ENCODE assay signal across 31 cellular contexts in the genomic region with DNA sequence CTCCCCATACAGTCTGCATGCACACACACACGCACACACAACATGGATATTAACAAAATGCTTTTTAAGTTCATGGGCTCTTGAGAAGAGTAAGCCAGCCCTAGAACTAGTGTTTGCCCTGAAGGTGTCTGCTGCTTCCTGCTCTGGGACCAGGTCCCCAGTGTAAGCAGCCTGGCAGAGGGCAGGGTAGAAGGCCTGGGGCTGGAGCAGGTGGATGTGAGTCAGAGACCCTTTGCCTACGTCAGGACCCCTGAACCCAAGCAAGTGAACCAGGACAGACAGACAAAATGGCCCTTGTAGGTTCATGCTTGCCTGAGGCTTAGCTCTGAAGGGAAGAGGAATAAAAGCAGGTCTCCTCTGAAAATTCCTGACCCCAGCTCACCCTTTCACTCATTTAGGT.
"Had no signal": no experiment of that assay in that cellular context is flagged by ENCODE, and none has a peak within 500 bp of the region (broad histone marks: within the 10 kb centered on the region; RNA-seq: fewer than 3 reads in every experiment).

No MANE protein-coding gene starts in this region.

- H3K4me3 ChIP-seq: SJSA1 had no signal

- H3K9ac ChIP-seq: KMS-11 had no signal

- H3K4me3 Mint-ChIP-seq: activated CD4-positive, alpha-beta memory T cell treated with anti-CD3 and anti-CD28 coated beads, Interleukin-2, amount 10 ng/mL, durations not matched to agents 7 days and 5 days; activated CD8-positive, alpha-beta memory T cell treated with anti-CD3 and anti-CD28 coated beads, Interleukin-2, amount 10 ng/mL, durations not matched to agents 7 days and 5 days; activated naive CD8-positive, alpha-beta T cell treated with anti-CD3 and anti-CD28 coated beads for 36 hours; T-cell had no signal

- H3K27ac Mint-ChIP-seq: activated CD4-positive, alpha-beta memory T cell treated with anti-CD3 and anti-CD28 coated beads, Interleukin-2, amount 10 ng/mL, durations not matched to agents 7 days and 5 days; activated CD8-positive, alpha-beta memory T cell treated with anti-CD3 and anti-CD28 coated beads, Interleukin-2, amount 10 ng/mL, durations not matched to agents 7 days and 5 days; activated naive CD8-positive, alpha-beta T cell treated with anti-CD3 and anti-CD28 coated beads for 36 hours; T-cell had no signal

- H3K27me3 ChIP-seq: brain microvascular endothelial cell, SJSA1 had no signal

- H3K9me3 Mint-ChIP-seq: activated CD4-positive, alpha-beta memory T cell treated with anti-CD3 and anti-CD28 coated beads, Interleukin-2, amount 10 ng/mL, durations not matched to agents 7 days and 5 days; activated naive CD8-positive, alpha-beta T cell treated with anti-CD3 and anti-CD28 coated beads for 36 hours; T-cell had no signal

- H3K36me3 ChIP-seq: brain microvascular endothelial cell, SJSA1, WERI-Rb-1 had no signal

- H3K27me3 Mint-ChIP-seq: activated CD4-positive, alpha-beta memory T cell treated with anti-CD3 and anti-CD28 coated beads, Interleukin-2, amount 10 ng/mL, durations not matched to agents 7 days and 5 days; activated CD8-positive, alpha-beta memory T cell treated with anti-CD3 and anti-CD28 coated beads, Interleukin-2, amount 10 ng/mL, durations not matched to agents 7 days and 5 days; activated naive CD8-positive, alpha-beta T cell treated with anti-CD3 and anti-CD28 coated beads for 36 hours; T-cell had no signal

- H3K4me2 ChIP-seq: KMS-11 had no signal

- H3K9me3 ChIP-seq: SJSA1 had no signal

- DNase-seq: activated CD4-positive, alpha-beta memory T cell treated with anti-CD3 and anti-CD28 coated beads, Interleukin-2, amount 10 ng/mL, durations not matched to agents 7 days and 5 days; activated CD4-positive, alpha-beta T cell treated with anti-CD3 and anti-CD28 coated beads for 1 hour; activated CD4-positive, alpha-beta T cell treated with anti-CD3 and anti-CD28 coated beads for 48 hours; activated CD4-positive, CD25-positive, alpha-beta regulatory T cell; activated CD8-positive, alpha-beta memory T cell treated with anti-CD3 and anti-CD28 coated beads for 24 hours; activated CD8-positive, alpha-beta memory T cell treated with anti-CD3 and anti-CD28 coated beads, Interleukin-2, amount 10 ng/mL, durations not matched to agents 7 days and 5 days; activated CD8-positive, alpha-beta memory T cell treated with anti-CD3 and anti-CD28 coated beads, Interleukin-2, amount 50 U/mL, for 48 hours; activated effector memory CD4-positive, alpha-beta T cell treated with anti-CD3 and anti-CD28 coated beads, Interleukin-2, amount 50 U/mL, for 16 hours; activated naive CD4-positive, alpha-beta T cell; activated naive CD4-positive, alpha-beta T cell treated with anti-CD3 and anti-CD28 coated beads, Interleukin-2, amount 50 U/mL, for 16 hours; activated naive CD8-positive, alpha-beta T cell treated with anti-CD3 and anti-CD28 coated beads for 36 hours; activated T-cell treated with anti-CD3 and anti-CD28 coated beads, Interleukin-2, amount 50 U/mL, for 48 hours; amniotic stem cell; brain microvascular endothelial cell; MM.1S; MV-4-11; NCI-H1092; NCI-H1436 treated with DMSO at 0.1 percent for 48 hours; NCI-H1694 treated with DMSO at 0.1 percent for 48 hours; NCI-H2029; NCI-H345; NCI-H524 treated with DMSO at 0.1 percent for 48 hours; SHP77 treated with DMSO at 0.1 percent for 48 hours; T-cell; T-helper 2 cell; T-helper 9 cell; WERI-Rb-1 had no signal

- H3K27ac ChIP-seq: brain microvascular endothelial cell, KMS-11, SJSA1, WERI-Rb-1 had no signal

- H3K36me3 Mint-ChIP-seq: activated CD8-positive, alpha-beta memory T cell treated with anti-CD3 and anti-CD28 coated beads, Interleukin-2, amount 10 ng/mL, durations not matched to agents 7 days and 5 days had no signal

- ATAC-seq: activated CD8-positive, alpha-beta memory T cell treated with anti-CD3 and anti-CD28 coated beads, Interleukin-2, amount 10 ng/mL, durations not matched to agents 7 days and 5 days; Panc1; SK-N-SH treated with all-trans-retinoic acid at 6 μM for 48 hours; T-cell had no signal

- H3K4me1 Mint-ChIP-seq: activated CD4-positive, alpha-beta memory T cell treated with anti-CD3 and anti-CD28 coated beads, Interleukin-2, amount 10 ng/mL, durations not matched to agents 7 days and 5 days had no signal

- H3K4me1 ChIP-seq: SJSA1 had no signal
